In genomic region chr1:1419812-1420653, GRCh38 we compare ENCODE assay signal across 1 cellular context.
A peak's percentile ranks its signal among the peaks of the same experiment; 100 is the strongest.
TF ChIP-seq lines count a peak whose summit lies in the region.

No MANE protein-coding gene starts in this region.

TF ChIP-seq in endothelial cell of umbilical vein, 7 proteins besides CTCF, POLR2A, EP300 and RAD21:
- TF ChIP-seq EZH2 (IDR thresholded peaks at IDR 0.05; ENCODE audit: borderline replicate concordance, low read depth, low read length, severe bottlenecking): peak; percentile 37
- no peak for TF ChIP-seq JUN (IDR thresholded peaks at IDR 0.05; ENCODE audit: borderline replicate concordance, insufficient read depth, insufficient read length, low read depth)
TF ChIP-seq in endothelial cell of umbilical vein: peak in this region for 1.
